ENCODE assay signal across 1 cellular context in genomic region chr3:49856181-49857005, GRCh38.
TF ChIP-seq lines count a peak whose summit lies in the region.

A gene with protein sequence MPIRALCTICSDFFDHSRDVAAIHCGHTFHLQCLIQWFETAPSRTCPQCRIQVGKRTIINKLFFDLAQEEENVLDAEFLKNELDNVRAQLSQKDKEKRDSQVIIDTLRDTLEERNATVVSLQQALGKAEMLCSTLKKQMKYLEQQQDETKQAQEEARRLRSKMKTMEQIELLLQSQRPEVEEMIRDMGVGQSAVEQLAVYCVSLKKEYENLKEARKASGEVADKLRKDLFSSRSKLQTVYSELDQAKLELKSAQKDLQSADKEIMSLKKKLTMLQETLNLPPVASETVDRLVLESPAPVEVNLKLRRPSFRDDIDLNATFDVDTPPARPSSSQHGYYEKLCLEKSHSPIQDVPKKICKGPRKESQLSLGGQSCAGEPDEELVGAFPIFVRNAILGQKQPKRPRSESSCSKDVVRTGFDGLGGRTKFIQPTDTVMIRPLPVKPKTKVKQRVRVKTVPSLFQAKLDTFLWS (minus strand): TSS chr3:49856564. CDS start chr3:49856453, 111 bp downstream.

TF ChIP-seq in HepG2, 621 proteins besides CTCF, POLR2A, EP300 and RAD21 (continued from another document and continues in another):
- TF ChIP-seq ZNF710 (CRISPR knock-in tag; IDR thresholded peaks at IDR 0.05; ENCODE audit: borderline replicate concordance) (no peak), ATM (IDR thresholded peaks at IDR 0.05; ENCODE audit: borderline replicate concordance) (no peak), ZNF333 (CRISPR knock-in tag; IDR thresholded peaks at IDR 0.05; ENCODE audit: borderline replicate concordance) (no peak), ZNF501 (CRISPR knock-in tag; IDR thresholded peaks at IDR 0.05) (peak; percentile 92), ZNF615 (CRISPR knock-in tag; IDR thresholded peaks at IDR 0.05; ENCODE audit: borderline replicate concordance) (no peak), TBX3 (IDR thresholded peaks at IDR 0.05; ENCODE audit: borderline replicate concordance) (no peak), MATR3 (CRISPR knock-in tag; IDR thresholded peaks at IDR 0.05) (no peak), FOSL1 (CRISPR knock-in tag; IDR thresholded peaks at IDR 0.05; ENCODE audit: borderline replicate concordance) (no peak), SIN3B (IDR thresholded peaks at IDR 0.05; ENCODE audit: low read length) (peak; percentile 98), NFATC3 (CRISPR knock-in tag; IDR thresholded peaks at IDR 0.05) (no peak), GFI1 (CRISPR knock-in tag; IDR thresholded peaks at IDR 0.05; ENCODE audit: borderline replicate concordance) (no peak), TMF1 (CRISPR knock-in tag; IDR thresholded peaks at IDR 0.05; ENCODE audit: low read depth) (no peak), ZNF329 (CRISPR knock-in tag; IDR thresholded peaks at IDR 0.05; ENCODE audit: low read depth) (no peak), ZNF264 (CRISPR knock-in tag; IDR thresholded peaks at IDR 0.05) (no peak), TRAFD1 (CRISPR knock-in tag; IDR thresholded peaks at IDR 0.05; ENCODE audit: borderline replicate concordance) (no peak), ZNF143 (CRISPR knock-in tag; IDR thresholded peaks at IDR 0.05) (peak; percentile 80), SYNCRIP (IDR thresholded peaks at IDR 0.05; ENCODE audit: insufficient read depth, low read depth, low read length) (no peak), MTF2 (CRISPR knock-in tag; IDR thresholded peaks at IDR 0.05; ENCODE audit: borderline replicate concordance) (no peak), ZNF124 (CRISPR knock-in tag; IDR thresholded peaks at IDR 0.05) (no peak), ZNF430 (CRISPR knock-in tag; IDR thresholded peaks at IDR 0.05) (no peak), BCL6 (CRISPR knock-in tag; IDR thresholded peaks at IDR 0.05) (no peak), ATF7-NPFF (CRISPR knock-in tag; IDR thresholded peaks at IDR 0.05; ENCODE audit: low read depth) (peak; percentile 84), MED1 (CRISPR knock-in tag; IDR thresholded peaks at IDR 0.05) (peak; percentile 29), ZNF460 (CRISPR knock-in tag; IDR thresholded peaks at IDR 0.05; ENCODE audit: borderline replicate concordance) (no peak), SKIL (CRISPR knock-in tag; IDR thresholded peaks at IDR 0.05; ENCODE audit: borderline replicate concordance) (no peak; the same call in 1 of the 2 replicates), ZNF232 (CRISPR knock-in tag; IDR thresholded peaks at IDR 0.05; ENCODE audit: borderline replicate concordance) (0 out of 2 replicates have a peak, but pooled peaks have one; percentile 70), HMG20B (CRISPR knock-in tag; conservative IDR thresholded peaks at IDR 0.05) (no peak), ZNF441 (CRISPR knock-in tag; IDR thresholded peaks at IDR 0.05; ENCODE audit: borderline replicate concordance) (no peak), ZBTB38 (CRISPR knock-in tag; IDR thresholded peaks at IDR 0.05) (peak; percentile 48; the same call in 1 of the 2 replicates), ZNF354B (CRISPR knock-in tag; IDR thresholded peaks at IDR 0.05) (0 out of 2 replicates have a peak, but pooled peaks have one; percentile 54), EED (CRISPR knock-in tag; IDR thresholded peaks at IDR 0.05) (no peak), ATF1 (CRISPR knock-in tag; IDR thresholded peaks at IDR 0.05) (peak; percentile 87), IRX3 (CRISPR knock-in tag; IDR thresholded peaks at IDR 0.05; ENCODE audit: borderline replicate concordance, low read depth) (no peak), ZNF546 (CRISPR knock-in tag; conservative IDR thresholded peaks at IDR 0.05) (no peak), KDM4B (CRISPR knock-in tag; IDR thresholded peaks at IDR 0.05) (no peak), TERF1 (CRISPR knock-in tag; IDR thresholded peaks at IDR 0.05) (no peak; the same call in 1 of the 2 replicates), CREM (IDR thresholded peaks at IDR 0.05) (peak; percentile 94), CREM (CRISPR knock-in tag; IDR thresholded peaks at IDR 0.05) (peak; percentile 53; the same call in 1 of the 2 replicates), POLR2AphosphoS2 (IDR thresholded peaks at IDR 0.05; ENCODE audit: low read depth, low read length) (no peak), ZNF639 (CRISPR knock-in tag; conservative IDR thresholded peaks at IDR 0.05) (no peak), CSRNP1 (CRISPR knock-in tag; IDR thresholded peaks at IDR 0.05) (peak; percentile 83), POGZ (CRISPR knock-in tag; IDR thresholded peaks at IDR 0.05) (peak; percentile 67), NCOR1 (IDR thresholded peaks at IDR 0.05; ENCODE audit: borderline replicate concordance, low read length) (no peak), HNRNPK (IDR thresholded peaks at IDR 0.05; ENCODE audit: low read depth, low read length, poor library complexity, severe bottlenecking) (no peak), TRIM22 (IDR thresholded peaks at IDR 0.05) (no peak), FOXP1 (IDR thresholded peaks at IDR 0.05) (no peak), FOXP1 (CRISPR knock-in tag; IDR thresholded peaks at IDR 0.05) (no peak), ZNF766 (CRISPR knock-in tag; IDR thresholded peaks at IDR 0.05; ENCODE audit: borderline replicate concordance) (no peak), MTF1 (CRISPR knock-in tag; IDR thresholded peaks at IDR 0.05) (no peak), PRMT3 (CRISPR knock-in tag; IDR thresholded peaks at IDR 0.05; ENCODE audit: borderline replicate concordance, low read depth) (no peak)
- TF ChIP-seq, protein P1, sequence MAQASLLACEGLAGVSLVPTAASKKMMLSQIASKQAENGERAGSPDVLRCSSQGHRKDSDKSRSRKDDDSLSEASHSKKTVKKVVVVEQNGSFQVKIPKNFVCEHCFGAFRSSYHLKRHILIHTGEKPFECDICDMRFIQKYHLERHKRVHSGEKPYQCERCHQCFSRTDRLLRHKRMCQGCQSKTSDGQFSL (CRISPR knock-in tag; IDR thresholded peaks at IDR 0.05) = no peak
- TF ChIP-seq, protein P2, sequence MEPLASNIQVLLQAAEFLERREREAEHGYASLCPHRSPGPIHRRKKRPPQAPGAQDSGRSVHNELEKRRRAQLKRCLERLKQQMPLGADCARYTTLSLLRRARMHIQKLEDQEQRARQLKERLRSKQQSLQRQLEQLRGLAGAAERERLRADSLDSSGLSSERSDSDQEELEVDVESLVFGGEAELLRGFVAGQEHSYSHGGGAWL (CRISPR knock-in tag; IDR thresholded peaks at IDR 0.05) = peak; percentile 30; the same call in 1 of the 2 replicates
- TF ChIP-seq, protein P3, sequence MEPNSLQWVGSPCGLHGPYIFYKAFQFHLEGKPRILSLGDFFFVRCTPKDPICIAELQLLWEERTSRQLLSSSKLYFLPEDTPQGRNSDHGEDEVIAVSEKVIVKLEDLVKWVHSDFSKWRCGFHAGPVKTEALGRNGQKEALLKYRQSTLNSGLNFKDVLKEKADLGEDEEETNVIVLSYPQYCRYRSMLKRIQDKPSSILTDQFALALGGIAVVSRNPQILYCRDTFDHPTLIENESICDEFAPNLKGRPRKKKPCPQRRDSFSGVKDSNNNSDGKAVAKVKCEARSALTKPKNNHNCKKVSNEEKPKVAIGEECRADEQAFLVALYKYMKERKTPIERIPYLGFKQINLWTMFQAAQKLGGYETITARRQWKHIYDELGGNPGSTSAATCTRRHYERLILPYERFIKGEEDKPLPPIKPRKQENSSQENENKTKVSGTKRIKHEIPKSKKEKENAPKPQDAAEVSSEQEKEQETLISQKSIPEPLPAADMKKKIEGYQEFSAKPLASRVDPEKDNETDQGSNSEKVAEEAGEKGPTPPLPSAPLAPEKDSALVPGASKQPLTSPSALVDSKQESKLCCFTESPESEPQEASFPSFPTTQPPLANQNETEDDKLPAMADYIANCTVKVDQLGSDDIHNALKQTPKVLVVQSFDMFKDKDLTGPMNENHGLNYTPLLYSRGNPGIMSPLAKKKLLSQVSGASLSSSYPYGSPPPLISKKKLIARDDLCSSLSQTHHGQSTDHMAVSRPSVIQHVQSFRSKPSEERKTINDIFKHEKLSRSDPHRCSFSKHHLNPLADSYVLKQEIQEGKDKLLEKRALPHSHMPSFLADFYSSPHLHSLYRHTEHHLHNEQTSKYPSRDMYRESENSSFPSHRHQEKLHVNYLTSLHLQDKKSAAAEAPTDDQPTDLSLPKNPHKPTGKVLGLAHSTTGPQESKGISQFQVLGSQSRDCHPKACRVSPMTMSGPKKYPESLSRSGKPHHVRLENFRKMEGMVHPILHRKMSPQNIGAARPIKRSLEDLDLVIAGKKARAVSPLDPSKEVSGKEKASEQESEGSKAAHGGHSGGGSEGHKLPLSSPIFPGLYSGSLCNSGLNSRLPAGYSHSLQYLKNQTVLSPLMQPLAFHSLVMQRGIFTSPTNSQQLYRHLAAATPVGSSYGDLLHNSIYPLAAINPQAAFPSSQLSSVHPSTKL (CRISPR knock-in tag; IDR thresholded peaks at IDR 0.05) = no peak
